ENCODE assay signal across 12 cellular contexts in genomic region chr3:72816843-72817485, GRCh38. TPM values are rescaled to one million over a fixed set of nuclear protein-coding genes. Genes with fewer than 3 reads are reported as not detected.
A peak's percentile ranks its signal among the peaks of the same experiment; 100 is the strongest.
DNase-seq lines count a peak whose midpoint lies in the region; ATAC-seq, FAIRE-seq and TF ChIP-seq lines count a peak whose summit lies in the region.
"Had no signal": no experiment of that assay in that cellular context is flagged by ENCODE, and none has a peak within 500 bp of the region (broad histone marks: within the 10 kb centered on the region; RNA-seq: fewer than 3 reads in every experiment).

No MANE protein-coding gene starts in this region.

- TF ChIP-seq CTCF in mucosa of descending colon (IDR thresholded peaks at IDR 0.05), result no peak

- no peaks in the 10 kb centered on the region for H3K36me3 ChIP-seq in mucosa of descending colon (ENCODE audit: low read depth)
- H3K36me3 ChIP-seq: HAP-1 had no signal

- H3K4me1 ChIP-seq in mucosa of descending colon (ENCODE audit: low read depth), result peaks cover 23% of the 10 kb centered on the region

- no peaks in the 10 kb centered on the region for H3K9me3 ChIP-seq in mucosa of descending colon
- H3K9me3 ChIP-seq: HAP-1 had no signal

- no peak for DNase-seq in GM12892 (ENCODE audit: insufficient read length)
- DNase-seq in MV-4-11 (lab: John Stamatoyannopoulos, UW), result peak; percentile 70
- DNase-seq in NCI-H526 treated with DMSO at 0.1 percent for 48 hours (lab: John Stamatoyannopoulos, UW), result no peak
- DNase-seq in mucosa of descending colon, result no peak
- no peak for DNase-seq in stimulated activated CD4-positive, alpha-beta T cell treated with anti-CD3 and anti-CD28 coated beads, Interleukin-4, amount 100 ng/mL, for 1 hour
- DNase-seq in anterior cingulate cortex (lab: John Stamatoyannopoulos, UW), result no peak
- DNase-seq: amniotic stem cell, NCI-H2171 treated with DMSO at 0.1 percent for 48 hours had no signal

- ATAC-seq in GM19025 (IDR thresholded peaks at IDR 0.05; ENCODE audit: low read depth, unreplicated experiment) (peak; percentile 66), HG02884 (IDR thresholded peaks at IDR 0.05; ENCODE audit: unreplicated experiment) (peak; percentile 46), mucosa of descending colon (no peak)
- ATAC-seq: esophagus mucosa had no signal

- peak; percentile 77 for FAIRE-seq in GM12892 (lab: Jason Lieb, UNC)

- no peak overlapping the region for H3K4me3 ChIP-seq in mucosa of descending colon
- H3K4me3 ChIP-seq: HAP-1 had no signal

- intact Hi-C loops in mucosa of descending colon (cut with DNase I, micrococcal nuclease), result loop anchor here in 1 of 2 donors (10.0 kb wide), 1 partner anchor 942 kb away; no protein-coding TSS in a partner anchor

- no peak for TF ChIP-seq POLR2A in GM12892 (IDR thresholded peaks at IDR 0.05; ENCODE audit: low read depth, low read length)

RNA-seq across cellular contexts. Expression of gene SHQ1, which starts 31.3 kb away (rescaled TPM):
- 14.8 TPM for polyA plus RNA-seq in GM12892 (2012; ENCODE audit: missing spikeins)
- 10 to 100 TPM; 18.1 to 31.6 (median 21.4) TPM for total RNA-seq in mucosa of descending colon
